Comparison of ENCODE assay signal across 21 cellular contexts in the genomic region with DNA sequence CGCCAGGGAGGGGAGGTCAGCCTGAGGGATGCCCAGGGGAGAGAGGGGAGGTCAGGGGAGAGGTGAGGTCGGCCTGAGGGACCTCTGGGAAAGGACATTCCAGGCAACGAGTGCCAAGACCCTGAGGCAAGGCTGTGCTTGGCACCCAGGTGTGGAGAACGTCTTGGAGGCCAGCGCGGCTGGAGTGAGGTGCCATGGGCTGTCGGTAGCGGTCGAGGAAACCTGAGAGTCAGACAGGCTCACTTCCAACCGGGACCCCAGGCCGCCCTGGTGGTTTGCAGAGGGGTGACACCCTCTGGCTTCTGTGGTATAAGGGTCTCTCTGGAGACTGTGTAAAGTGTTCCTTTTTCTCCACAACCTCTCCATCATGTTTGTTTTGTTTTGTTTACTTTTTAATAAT.
DNase-seq lines count a peak whose midpoint lies in the region; ATAC-seq and TF ChIP-seq lines count a peak whose summit lies in the region.
"Had no signal": no experiment of that assay in that cellular context is flagged by ENCODE, and none has a peak within 500 bp of the region (broad histone marks: within the 10 kb centered on the region; RNA-seq: fewer than 3 reads in every experiment).

No MANE protein-coding gene starts in this region.

- peak overlapping the region; percentile 78 for H3K56ac ChIP-seq in mesendoderm (ENCODE audit: low read length)

- H3K79me2 ChIP-seq in mesendoderm (ENCODE audit: control insufficient read depth, insufficient read depth, low read length), result no peaks in the 10 kb centered on the region
- H3K79me2 ChIP-seq: parathyroid adenoma had no signal

- TF ChIP-seq CTCF in brain microvascular endothelial cell (IDR thresholded peaks at IDR 0.05; ENCODE audit: low read depth, low read length, missing control alignments), result peak; percentile 16
- TF ChIP-seq CTCF in coronary artery (IDR thresholded peaks at IDR 0.05), result no peak

- ATAC-seq in GM18517 (IDR thresholded peaks at IDR 0.05; ENCODE audit: unreplicated experiment), result no peak
- ATAC-seq in GM18511 (IDR thresholded peaks at IDR 0.05; ENCODE audit: unreplicated experiment), result no peak
- ATAC-seq: PC-3 had no signal

- DNase-seq in D341Med (ENCODE audit: low spot score), result peak; percentile 43
- peak; percentile 79 for DNase-seq in H7
- no peak for DNase-seq in brain microvascular endothelial cell
- peak; percentile 67 for DNase-seq in mesendoderm
- no peak for DNase-seq in erythroblast (lab: John Stamatoyannopoulos, UW)
- no peak for DNase-seq in coronary artery (ENCODE audit: low spot score)
- DNase-seq: activated CD4-positive, alpha-beta T cell treated with anti-CD3 and anti-CD28 coated beads for 1 hour; activated naive CD4-positive, alpha-beta T cell treated with anti-CD3 and anti-CD28 coated beads, Interleukin-2, amount 50 U/mL, for 16 hours; Caco-2; foreskin melanocyte; GDM1; HFFc6; MM.1S; NCI-H2029; NCI-H524 treated with DMSO at 0.1 percent for 48 hours; PC-3; stimulated activated CD4-positive, alpha-beta T cell treated with anti-CD3 and anti-CD28 coated beads, Interleukin-4, amount 100 ng/mL, for 24 hours had no signal

- no CpG with 5 or more reads among the region's 11 CpGs for WGBS in mesendoderm (ENCODE audit: extremely low coverage, insufficient coverage, low lambda C conversion rate)

- H2BK120ac ChIP-seq in mesendoderm (ENCODE audit: low read depth, low read length), result no peak overlapping the region

- no peaks in the 10 kb centered on the region for H3K79me1 ChIP-seq in mesendoderm (ENCODE audit: low read length)

- H3K9ac ChIP-seq in mesendoderm (ENCODE audit: low read length), result peak overlapping the region; percentile 45
- H3K9ac ChIP-seq: parathyroid adenoma had no signal

- H3K4ac ChIP-seq in mesendoderm (ENCODE audit: low read depth, low read length), result no peak overlapping the region

- H3K4me1 ChIP-seq in mesendoderm (ENCODE audit: control insufficient read depth, low read depth, low read length), result no peaks in the 10 kb centered on the region
- H3K4me1 ChIP-seq: Caco-2, parathyroid adenoma had no signal

- in situ Hi-C loops in brain microvascular endothelial cell (cut with HindIII; ENCODE audit: low pct_ligation_motif_present, low sequenced_read_pairs), result no loop called here

- H2BK5ac ChIP-seq in mesendoderm (ENCODE audit: low read length), result no peak overlapping the region

- no peak overlapping the region for H4K8ac ChIP-seq in mesendoderm (ENCODE audit: low read depth, low read length)

- H4K5ac ChIP-seq in mesendoderm (ENCODE audit: low read length), result no peak overlapping the region

- no peak overlapping the region for H3K27ac ChIP-seq in brain microvascular endothelial cell
- H3K27ac ChIP-seq in mesendoderm (ENCODE audit: low read depth, low read length), result no peak overlapping the region
- H3K27ac ChIP-seq in coronary artery, result no peak overlapping the region
- H3K27ac ChIP-seq: parathyroid adenoma, thoracic aorta had no signal

- TF ChIP-seq POLR2A in erythroblast (IDR thresholded peaks at IDR 0.05; ENCODE audit: low read length), result no peak

- no peak overlapping the region for H2BK15ac ChIP-seq in mesendoderm (replicated peaks; ENCODE audit: low read depth)

- peak overlapping the region; percentile 24 for H3K4me3 ChIP-seq in H7 (ENCODE audit: insufficient read depth, low read depth, low read length)
- no peak overlapping the region for H3K4me3 ChIP-seq in brain microvascular endothelial cell (ENCODE audit: low read depth, low read length)
- H3K4me3 ChIP-seq in mesendoderm (ENCODE audit: low read length), result peak overlapping the region; percentile 9
- H3K4me3 ChIP-seq in coronary artery, result no peak overlapping the region
- H3K4me3 ChIP-seq: thoracic aorta had no signal

- H3K18ac ChIP-seq in mesendoderm (ENCODE audit: low read length), result no peak overlapping the region

- no peak overlapping the region for H2AK5ac ChIP-seq in mesendoderm (ENCODE audit: low read length)

- H3K27me3 ChIP-seq in H7 (ENCODE audit: control insufficient read depth, insufficient read depth, low read length) (no peaks in the 10 kb centered on the region), brain microvascular endothelial cell (replicated peaks) (no peaks in the 10 kb centered on the region), mesendoderm (ENCODE audit: insufficient read depth, low read length, poor library complexity) (no peaks in the 10 kb centered on the region)

- no peak overlapping the region for H3K23ac ChIP-seq in mesendoderm (ENCODE audit: low read length)

- no peaks in the 10 kb centered on the region for H3K36me3 ChIP-seq in H7 (replicated peaks; ENCODE audit: control insufficient read depth, insufficient read depth, low read length)
- no peaks in the 10 kb centered on the region for H3K36me3 ChIP-seq in brain microvascular endothelial cell (replicated peaks)
- H3K36me3 ChIP-seq in mesendoderm (ENCODE audit: control insufficient read depth, insufficient read depth, low read length), result no peaks in the 10 kb centered on the region
- H3K36me3 ChIP-seq: thoracic aorta had no signal

- H3K4me2 ChIP-seq in mesendoderm (ENCODE audit: low read length), result peak overlapping the region; percentile 21

Comparison
In these comparisons a context has a peak if more than half of its experiments do, and no peak if none do; other contexts are left out.
1. DNase-seq: peak in D341Med (single experiment), H7 (single experiment) and mesendoderm (single experiment); none in brain microvascular endothelial cell (single experiment), erythroblast (0 of 2) and coronary artery (single experiment).
2. H3K4me3 ChIP-seq: peak in H7 (single experiment) and mesendoderm (single experiment); none in brain microvascular endothelial cell (single experiment) and coronary artery (single experiment).